ENCODE assay signal across 24 cellular contexts in genomic region chr16:50373345-50373701, GRCh38. TPM values are rescaled to one million over a fixed set of nuclear protein-coding genes. Genes with fewer than 3 reads are reported as not detected.
DNase-seq lines count a peak whose midpoint lies in the region; ATAC-seq and TF ChIP-seq lines count a peak whose summit lies in the region.
"Had no signal": no experiment of that assay in that cellular context is flagged by ENCODE, and none has a peak within 500 bp of the region (broad histone marks: within the 10 kb centered on the region; RNA-seq: fewer than 3 reads in every experiment).

No MANE protein-coding gene starts in this region.

- H3K4me3 ChIP-seq in left ventricle myocardium inferior = no peak overlapping the region
- H3K4me3 ChIP-seq in mesendoderm (ENCODE audit: low read length) = no peak overlapping the region
- no peak overlapping the region for H3K4me3 ChIP-seq in gastrocnemius medialis
- no peak overlapping the region for H3K4me3 ChIP-seq in WERI-Rb-1 (ENCODE audit: low read depth, low read length)
- H3K4me3 ChIP-seq: A549, GM12878 had no signal

- TF ChIP-seq CTCF in left ventricle myocardium inferior (IDR thresholded peaks at IDR 0.05; ENCODE audit: borderline replicate concordance) (no peak), gastrocnemius medialis (IDR thresholded peaks at IDR 0.05 in 4 of 5, conservative IDR thresholded peaks at IDR 0.05 in 1 of 5) (no peak), type B pancreatic cell (conservative IDR thresholded peaks at IDR 0.05) (no peak), WERI-Rb-1 (IDR thresholded peaks at IDR 0.05; ENCODE audit: low read depth, low read length) (no peak)

- H3K27ac Mint-ChIP-seq in type B pancreatic cell = peak overlapping the region; percentile 22
- H3K27ac Mint-ChIP-seq: activated CD8-positive, alpha-beta T cell treated with anti-CD3 and anti-CD28 coated beads, Interleukin-2, amount 10 ng/mL, durations not matched to agents 7 days and 5 days; CD8-positive, alpha-beta T cell; stimulated activated naive B cell treated with anti-CD40 and anti-IgM and Interleukin-4, amounts not matched to agents 10 μg/mL and 1 μg/mL and 100 μg/mL, for 72 hours; T-helper 17 cell had no signal

- peaks cover 29% of the 10 kb centered on the region for H3K4me1 Mint-ChIP-seq in type B pancreatic cell (ENCODE audit: unreplicated experiment)

- no peak overlapping the region for H3K9ac ChIP-seq in mesendoderm (ENCODE audit: low read length)
- H3K9ac ChIP-seq: SK-N-SH had no signal

- peak overlapping the region; percentile 12 for H3K23ac ChIP-seq in mesendoderm (ENCODE audit: low read length)

- H3K36me3 Mint-ChIP-seq in type B pancreatic cell = no peaks in the 10 kb centered on the region
- H3K36me3 Mint-ChIP-seq: CD8-positive, alpha-beta T cell; naive thymus-derived CD4-positive, alpha-beta T cell; stimulated activated naive B cell treated with anti-CD40 and anti-IgM and Interleukin-4, amounts not matched to agents 10 μg/mL and 1 μg/mL and 100 μg/mL, for 72 hours had no signal

- TF ChIP-seq POLR2A in gastrocnemius medialis (IDR thresholded peaks at IDR 0.05) = no peak

- H2BK5ac ChIP-seq in mesendoderm (ENCODE audit: low read length) = no peak overlapping the region

- H3K4me2 ChIP-seq in mesendoderm (ENCODE audit: low read length) = no peak overlapping the region
- H3K4me2 ChIP-seq: A549, SK-N-SH had no signal

- H3K27me3 Mint-ChIP-seq in type B pancreatic cell = peaks cover 4% of the 10 kb centered on the region

- in situ Hi-C loops in gastrocnemius medialis (cut with MboI; ENCODE audit: low sequenced_read_pairs in 4 of 4) = loop anchor here in 3 of 4 donors (10.0 to 25.0 kb wide), 5 partner anchors 161 to 439 kb away; partner anchors contain the start of gene CNEP1R1 (in 1 of the 3)

- no peaks in the 10 kb centered on the region for H3K27me3 ChIP-seq in left ventricle myocardium inferior (ENCODE audit: low read depth)
- H3K27me3 ChIP-seq in mesendoderm (ENCODE audit: insufficient read depth, low read length, poor library complexity) = no peaks in the 10 kb centered on the region
- no peaks in the 10 kb centered on the region for H3K27me3 ChIP-seq in gastrocnemius medialis
- no peaks in the 10 kb centered on the region for H3K27me3 ChIP-seq in WERI-Rb-1 (ENCODE audit: insufficient read depth, low read depth, severe bottlenecking)

- no peaks in the 10 kb centered on the region for H3K79me1 ChIP-seq in mesendoderm (ENCODE audit: low read length)

- intact Hi-C loops in left ventricle myocardium inferior (cut with micrococcal nuclease) = loop anchor here (5.0 kb wide), 1 partner anchor 289 kb away; no protein-coding TSS in a partner anchor
- intact Hi-C loops in left ventricle myocardium superior (cut with micrococcal nuclease) = no loop called here
- intact Hi-C loops in gastrocnemius medialis (cut with DNase I; ENCODE audit: low total_unique reads) = loop anchor here (5.0 kb wide), 1 partner anchor 294 kb away; no protein-coding TSS in a partner anchor

- ATAC-seq in left ventricle myocardium superior (no peak), gastrocnemius medialis (no peak), HG03196 (IDR thresholded peaks at IDR 0.05; ENCODE audit: unreplicated experiment) (no peak)
- ATAC-seq: activated CD8-positive, alpha-beta T cell treated with anti-CD3 and anti-CD28 coated beads, Interleukin-2, amount 10 ng/mL, durations not matched to agents 7 days and 5 days; CD8-positive, alpha-beta T cell; GM12878; naive thymus-derived CD4-positive, alpha-beta T cell; stimulated activated naive B cell treated with anti-CD40 and anti-IgM and Interleukin-4, amounts not matched to agents 10 μg/mL and 1 μg/mL and 100 μg/mL, for 72 hours; T-helper 17 cell had no signal

- peaks cover 23% of the 10 kb centered on the region for H3K4me1 ChIP-seq in left ventricle myocardium inferior
- peaks cover 1% of the 10 kb centered on the region for H3K4me1 ChIP-seq in mesendoderm (ENCODE audit: control insufficient read depth, low read depth, low read length)
- peaks cover 0 to 15% of the 10 kb centered on the region in 2 donors for H3K4me1 ChIP-seq in gastrocnemius medialis

- H3K9me3 ChIP-seq in left ventricle myocardium inferior (replicated peaks) (no peaks in the 10 kb centered on the region), gastrocnemius medialis (no peaks in the 10 kb centered on the region), WERI-Rb-1 (ENCODE audit: severe bottlenecking) (no peaks in the 10 kb centered on the region)
- H3K9me3 ChIP-seq: A549, SK-N-SH had no signal

- no peak overlapping the region for H3K18ac ChIP-seq in mesendoderm (ENCODE audit: low read length)

- no CpG with 5 or more reads among the region's 4 CpGs for WGBS in mesendoderm (ENCODE audit: extremely low coverage, insufficient coverage, low lambda C conversion rate)

- DNase-seq in left ventricle myocardium inferior (no peak), left ventricle myocardium superior (no peak), mesendoderm (no peak), gastrocnemius medialis (no peak), type B pancreatic cell (ENCODE audit: extremely low spot score, unreplicated experiment) (no peak), medulla oblongata (ENCODE audit: extremely low spot score) (no peak), WERI-Rb-1 (no peak)
- DNase-seq: activated CD4-positive, alpha-beta T cell treated with anti-CD3 and anti-CD28 coated beads for 1 hour; activated CD8-positive, alpha-beta T cell treated with anti-CD3 and anti-CD28 coated beads, Interleukin-2, amount 10 ng/mL, durations not matched to agents 7 days and 5 days; activated gamma-delta T cell; cerebellar nuclear complex; naive thymus-derived CD4-positive, alpha-beta T cell; NCI-H1092; NCI-H187; NCI-H2171; NCI-H524 treated with DMSO at 0.1 percent for 48 hours; stimulated activated CD4-positive, alpha-beta T cell treated with anti-CD3 and anti-CD28 coated beads, Interleukin-4, amount 100 ng/mL, for 24 hours; stimulated activated naive B cell treated with anti-CD40 and anti-IgM and Interleukin-4, amounts not matched to agents 10 μg/mL and 1 μg/mL and 100 μg/mL, for 72 hours; T-helper 17 cell had no signal

- H3K79me2 ChIP-seq in mesendoderm (ENCODE audit: control insufficient read depth, insufficient read depth, low read length) = peaks cover under 1% of the 10 kb centered on the region

- H2AK5ac ChIP-seq in mesendoderm (ENCODE audit: low read length) = peak overlapping the region; percentile 78

- no peaks in the 10 kb centered on the region for H3K9me3 Mint-ChIP-seq in type B pancreatic cell
- H3K9me3 Mint-ChIP-seq: CD8-positive, alpha-beta T cell; naive thymus-derived CD4-positive, alpha-beta T cell; stimulated activated naive B cell treated with anti-CD40 and anti-IgM and Interleukin-4, amounts not matched to agents 10 μg/mL and 1 μg/mL and 100 μg/mL, for 72 hours had no signal

- H3K4me3 Mint-ChIP-seq in type B pancreatic cell = no peak overlapping the region
- H3K4me3 Mint-ChIP-seq: activated CD8-positive, alpha-beta T cell treated with anti-CD3 and anti-CD28 coated beads, Interleukin-2, amount 10 ng/mL, durations not matched to agents 7 days and 5 days; CD8-positive, alpha-beta T cell; naive thymus-derived CD4-positive, alpha-beta T cell; stimulated activated naive B cell treated with anti-CD40 and anti-IgM and Interleukin-4, amounts not matched to agents 10 μg/mL and 1 μg/mL and 100 μg/mL, for 72 hours; T-helper 17 cell had no signal

- H4K5ac ChIP-seq in mesendoderm (ENCODE audit: low read length) = no peak overlapping the region

- H4K8ac ChIP-seq in mesendoderm (ENCODE audit: low read depth, low read length) = no peak overlapping the region

- H3K56ac ChIP-seq in mesendoderm (ENCODE audit: low read length) = no peak overlapping the region

- peak overlapping the region; percentile 54 for H3K27ac ChIP-seq in left ventricle myocardium inferior (replicated peaks)
- H3K27ac ChIP-seq in mesendoderm (ENCODE audit: low read depth, low read length) = no peak overlapping the region
- peak overlapping the region in 3 of 4 donors; percentile 47 to 62 (median 56) for H3K27ac ChIP-seq in gastrocnemius medialis
- H3K27ac ChIP-seq in WERI-Rb-1 = no peak overlapping the region

- H3K4ac ChIP-seq in mesendoderm (ENCODE audit: low read depth, low read length) = no peak overlapping the region

- no peak overlapping the region for H2BK120ac ChIP-seq in mesendoderm (ENCODE audit: low read depth, low read length)

- no peak overlapping the region for H2BK15ac ChIP-seq in mesendoderm (replicated peaks; ENCODE audit: low read depth)

- H3K36me3 ChIP-seq in left ventricle myocardium inferior = no peaks in the 10 kb centered on the region
- H3K36me3 ChIP-seq in mesendoderm (ENCODE audit: control insufficient read depth, insufficient read depth, low read length) = no peaks in the 10 kb centered on the region
- H3K36me3 ChIP-seq in gastrocnemius medialis = no peaks in the 10 kb centered on the region
- H3K36me3 ChIP-seq in WERI-Rb-1 = peaks cover 1% of the 10 kb centered on the region; the same call in 1 of the 2 replicates

RNA-seq across cellular contexts. Expression of gene BRD7, which starts 4.5 kb away (rescaled TPM):
- total RNA-seq in left ventricle myocardium inferior (52.3 TPM), left ventricle myocardium superior (46.7 TPM), gastrocnemius medialis (10 to 100 TPM; 38.3 to 55.9 (median 48.8) TPM), type B pancreatic cell (ENCODE audit: low replicate concordance) (88.6 and 98.2 TPM in 2 replicates)
- 134 TPM for polyA plus RNA-seq in mesendoderm (2013, experiment 1 of 2)
- 139 TPM for polyA plus RNA-seq in mesendoderm (2013, experiment 2 of 2)

Comparison
In these comparisons a context has a peak if more than half of its experiments do, and no peak if none do; other contexts are left out.
1. H3K27ac ChIP-seq: peak in left ventricle myocardium inferior (single experiment) and gastrocnemius medialis (3 of 4); none in mesendoderm (single experiment) and WERI-Rb-1 (single experiment).